ENCODE assay signal across 26 cellular contexts in the genomic region with DNA sequence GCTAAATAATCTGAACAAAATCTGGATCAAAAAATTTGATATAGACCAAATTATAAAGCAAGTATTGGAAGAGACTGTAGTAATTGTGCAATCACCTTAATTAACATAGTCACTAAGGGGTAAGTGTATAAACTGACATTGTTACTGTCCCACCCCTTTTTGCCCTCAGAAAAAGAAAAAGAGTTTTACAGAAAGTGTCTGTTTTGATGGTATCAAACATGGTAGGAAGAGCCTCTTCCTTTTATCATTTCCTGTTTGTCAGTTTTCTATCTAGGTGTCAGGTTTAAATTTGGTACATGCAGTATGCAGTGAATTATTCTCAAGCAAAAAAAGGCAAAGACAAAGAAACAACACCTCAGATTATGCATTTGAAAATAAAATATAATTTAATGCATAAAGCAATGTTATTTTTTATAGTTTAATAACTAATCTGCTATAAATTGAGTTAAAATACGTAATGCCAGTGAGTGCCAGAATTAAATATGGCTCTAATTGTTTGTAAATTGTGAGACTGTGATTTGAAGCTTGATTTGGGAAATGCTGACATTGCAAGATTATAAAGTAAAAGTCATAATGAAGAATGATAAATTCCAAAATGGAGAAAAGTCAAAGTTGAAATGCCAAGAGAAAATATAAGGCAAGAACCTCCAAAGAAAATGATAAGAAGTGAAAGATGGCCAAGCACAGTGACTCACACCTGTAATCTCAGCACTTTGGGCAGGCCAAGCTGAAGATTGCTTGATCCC. TPM values are rescaled to one million over a fixed set of nuclear protein-coding genes. Genes with fewer than 3 reads are reported as not detected.
DNase-seq lines count a peak whose midpoint lies in the region; ATAC-seq, FAIRE-seq and TF ChIP-seq lines count a peak whose summit lies in the region.
"Had no signal": no experiment of that assay in that cellular context is flagged by ENCODE, and none has a peak within 500 bp of the region (broad histone marks: within the 10 kb centered on the region; RNA-seq: fewer than 3 reads in every experiment).

No MANE protein-coding gene starts in this region.

- H3K4me1 ChIP-seq in HepG2 (ENCODE audit: insufficient read depth, low read length) (peaks cover 12% of the 10 kb centered on the region; the same call in 1 of the 2 replicates), right lobe of liver (peaks cover 0 to 7% (median 0%) of the 10 kb centered on the region in 4 donors), IMR-90 (ENCODE audit: control insufficient read depth, insufficient read depth, low read length) (no peaks in the 10 kb centered on the region), K562 (replicated peaks in 1 of 2; ENCODE audit: control insufficient read depth in 2 of 2, insufficient read depth in 2 of 2, low read length in 2 of 2) (no peaks in the 10 kb centered on the region), thymus (ENCODE audit: control insufficient read depth, insufficient read depth, low read length) (peaks cover 2% of the 10 kb centered on the region), kidney (ENCODE audit: control insufficient read depth in 1 of 2, insufficient read depth in 1 of 2, low read depth in 1 of 2, low read length in 2 of 2) (no peaks in the 10 kb centered on the region)
- H3K4me1 ChIP-seq: adrenal gland, SJCRH30 had no signal

- H3K79me2 ChIP-seq in HepG2 (ENCODE audit: insufficient read depth, low read length) (no peaks in the 10 kb centered on the region), K562 (ENCODE audit: control insufficient read depth, insufficient read depth, low read length) (no peaks in the 10 kb centered on the region)

- no peaks in the 10 kb centered on the region for H3K36me3 ChIP-seq in HepG2 (replicated peaks in 1 of 2; ENCODE audit: control insufficient read depth in 1 of 2, insufficient read depth in 2 of 2, low read length in 2 of 2)
- no peaks in the 10 kb centered on the region for H3K36me3 ChIP-seq in right lobe of liver
- H3K36me3 ChIP-seq in IMR-90 (ENCODE audit: control insufficient read depth, insufficient read depth, low read length): no peaks in the 10 kb centered on the region
- H3K36me3 ChIP-seq in K562 (ENCODE audit: control insufficient read depth, insufficient read depth, low read length): no peaks in the 10 kb centered on the region
- H3K36me3 ChIP-seq in thymus (ENCODE audit: control insufficient read depth, insufficient read depth): no peaks in the 10 kb centered on the region
- no peaks in the 10 kb centered on the region for H3K36me3 ChIP-seq in kidney (ENCODE audit: control insufficient read depth in 1 of 2, insufficient read depth in 2 of 2, low read length in 2 of 2)
- H3K36me3 ChIP-seq: adrenal gland, SJCRH30 had no signal

- intact Hi-C loops in HepG2 (cut with micrococcal nuclease; ENCODE audit: unreplicated experiment) (no loop called here), right lobe of liver (cut with DNase I) (no loop called here), IMR-90 (cut with micrococcal nuclease) (no loop called here), K562 (cut with micrococcal nuclease) (no loop called here), kidney (cut with DNase I) (no loop called here)

- H2BK15ac ChIP-seq in IMR-90 (ENCODE audit: low read depth, low read length): no peak overlapping the region

- dilution Hi-C loops in IMR-90 (cut with HindIII; ENCODE audit: low sequenced_read_pairs, unreplicated experiment): no loop called here

- H3K27me3 ChIP-seq in HepG2 (ENCODE audit: control insufficient read depth in 1 of 2, insufficient read depth in 2 of 2, low read length in 2 of 2) (no peaks in the 10 kb centered on the region), right lobe of liver (no peaks in the 10 kb centered on the region), IMR-90 (ENCODE audit: control insufficient read depth, insufficient read depth, low read length) (no peaks in the 10 kb centered on the region), K562 (ENCODE audit: control insufficient read depth in 2 of 2, insufficient read depth in 2 of 2, low read length in 2 of 2) (no peaks in the 10 kb centered on the region), thymus (ENCODE audit: control insufficient read depth, insufficient read depth) (no peaks in the 10 kb centered on the region)
- H3K27me3 ChIP-seq: adrenal gland; BLaER1 treated with 17β-estradiol and CSF1 and Interleukin-3, amounts not matched to agents 10 nM and 100 nM; body of pancreas; SJCRH30 had no signal

- H2AK9ac ChIP-seq in IMR-90 (replicated peaks; ENCODE audit: low read depth, low read length, poor library complexity): no peak overlapping the region

- H2AFZ ChIP-seq in HepG2 (ENCODE audit: low read length) (no peak overlapping the region), IMR-90 (replicated peaks; ENCODE audit: low read length, poor library complexity) (no peak overlapping the region), K562 (ENCODE audit: low read depth, low read length) (no peak overlapping the region)

- TF ChIP-seq EP300 in HepG2 (IDR thresholded peaks at IDR 0.05; ENCODE audit: low read depth in 2 of 2, low read length in 2 of 2) (no peak), HepG2 (CRISPR knock-in tag; IDR thresholded peaks at IDR 0.05; ENCODE audit: borderline replicate concordance) (no peak), K562 (IDR thresholded peaks at IDR 0.05; ENCODE audit: low read length) (no peak)

- no peak overlapping the region for H4K91ac ChIP-seq in IMR-90 (ENCODE audit: insufficient read depth, low read depth, low read length)

- H3K9ac ChIP-seq in HepG2 (ENCODE audit: insufficient read depth, low read depth, low read length): no peak overlapping the region
- H3K9ac ChIP-seq in IMR-90 (ENCODE audit: low read depth, low read length): no peak overlapping the region
- no peak overlapping the region for H3K9ac ChIP-seq in K562 (ENCODE audit: insufficient read depth in 1 of 2, low read depth in 2 of 2, low read length in 2 of 2)
- no peak overlapping the region for H3K9ac ChIP-seq in kidney (ENCODE audit: low read length in 2 of 2)
- H3K9ac ChIP-seq: BLaER1 treated with 17β-estradiol and CSF1 and Interleukin-3, amounts not matched to agents 10 nM and 100 nM had no signal

- H3K4ac ChIP-seq in IMR-90 (ENCODE audit: low read depth, low read length): no peak overlapping the region

- H2AK5ac ChIP-seq in IMR-90 (ENCODE audit: low read depth, low read length): no peak overlapping the region

- H2BK20ac ChIP-seq in IMR-90 (ENCODE audit: low read depth, low read length): no peak overlapping the region

- TF ChIP-seq RAD21 in HepG2 (CRISPR knock-in tag; IDR thresholded peaks at IDR 0.05) (no peak), IMR-90 (IDR thresholded peaks at IDR 0.05; ENCODE audit: low read length) (no peak), K562 (CRISPR knock-in tag; conservative IDR thresholded peaks at IDR 0.05 in 1 of 2, IDR thresholded peaks at IDR 0.05 in 1 of 2) (no peak)

- WGBS in HepG2 (ENCODE audit: low lambda C conversion rate): 4% methylated on average over 1 of the region's 1 CpG
- WGBS in right lobe of liver (ENCODE audit: insufficient coverage, low coverage, low lambda C conversion rate, missing lambda C conversion rate): 92% methylated on average over 1 of the region's 1 CpG
- no CpG with 5 or more reads among the region's 1 CpG for WGBS in IMR-90 (ENCODE audit: extremely low coverage in 2 of 2, insufficient read length in 1 of 2), 2 experiments
- 5% methylated on average over 1 of the region's 1 CpG for WGBS in K562 (ENCODE audit: insufficient coverage, low coverage, missing lambda C conversion rate)
- 92% methylated on average over 1 of the region's 1 CpG for WGBS in thymus

- H4K5ac ChIP-seq in IMR-90 (ENCODE audit: low read depth, low read length): no peak overlapping the region

- ATAC-seq in HepG2 (no peak), right lobe of liver (no peak), IMR-90 (ENCODE audit: low read depth) (no peak), K562 (no peak), GM18861 (IDR thresholded peaks at IDR 0.05; ENCODE audit: unreplicated experiment) (no peak)
- ATAC-seq: body of pancreas had no signal

- H4K8ac ChIP-seq in IMR-90 (ENCODE audit: low read depth in 2 of 2, low read length in 2 of 2): no peak overlapping the region

- in situ Hi-C loops in HepG2 (cut with HindIII; ENCODE audit: extremely low pct_ligation_motif_present, low pct_unique_long_range_greater_than_20kb) (no loop called here), IMR-90 (cut with MboI; ENCODE audit: low sequenced_read_pairs) (no loop called here), K562 (cut with MboI) (no loop called here)

- H4K20me1 ChIP-seq in HepG2 (ENCODE audit: insufficient read depth, low read length): no peaks in the 10 kb centered on the region
- H4K20me1 ChIP-seq in IMR-90 (ENCODE audit: insufficient read depth, low read length): no peaks in the 10 kb centered on the region
- H4K20me1 ChIP-seq in K562 (replicated peaks; ENCODE audit: control insufficient read depth, insufficient read depth, low read length): no peaks in the 10 kb centered on the region
- H4K20me1 ChIP-seq: BLaER1 treated with 17β-estradiol and CSF1 and Interleukin-3, amounts not matched to agents 10 nM and 100 nM had no signal

- CTCF ChIA-PET in HepG2 (lab: Yijun Ruan, JAX; ENCODE audit: low intra/inter-chr PET ratio, low total read pairs) (no interaction called here), IMR-90 (lab: Yijun Ruan, JAX) (no interaction called here), K562 (lab: Yijun Ruan, JAX; ENCODE audit: low intra/inter-chr PET ratio) (no interaction called here)

- no peak overlapping the region for H2BK5ac ChIP-seq in IMR-90 (ENCODE audit: low read depth, low read length, poor library complexity, severe bottlenecking)

- FAIRE-seq in HepG2 (lab: Jason Lieb, UNC) (no peak), K562 (lab: Jason Lieb, UNC) (no peak), kidney (lab: Jason Lieb, UNC) (no peak)
- FAIRE-seq: frontal cortex, TTC549 had no signal

- H2BK120ac ChIP-seq in IMR-90 (ENCODE audit: low read depth, low read length): no peak overlapping the region

- H3K23ac ChIP-seq in IMR-90 (ENCODE audit: low read depth, low read length): no peak overlapping the region

- no peak overlapping the region for H3K14ac ChIP-seq in IMR-90 (replicated peaks; ENCODE audit: low read depth, low read length)

- H3K4me3 ChIP-seq in HepG2 (replicated peaks in 1 of 3; ENCODE audit: insufficient read depth in 1 of 3, low read depth in 2 of 3, low read length in 3 of 3) (no peak overlapping the region), right lobe of liver (no peak overlapping the region), IMR-90 (ENCODE audit: insufficient read depth, low read depth, low read length) (no peak overlapping the region), K562 (no peak overlapping the region), thymus (ENCODE audit: low read length) (no peak overlapping the region), kidney (ENCODE audit: low read length in 2 of 2) (no peak overlapping the region)
- H3K4me3 ChIP-seq: adrenal gland; BLaER1 treated with 17β-estradiol and CSF1 and Interleukin-3, amounts not matched to agents 10 nM and 100 nM; body of pancreas; lung; SJCRH30 had no signal

- TF ChIP-seq CTCF in HepG2 (CRISPR knock-in tag; IDR thresholded peaks at IDR 0.05): no peak
- no peak for TF ChIP-seq CTCF in right lobe of liver (IDR thresholded peaks at IDR 0.05)
- TF ChIP-seq CTCF in IMR-90 (conservative IDR thresholded peaks at IDR 0.05; ENCODE audit: low read depth, low read length): no peak
- TF ChIP-seq CTCF in K562 (IDR thresholded peaks at IDR 0.05 in 2 of 3, conservative IDR thresholded peaks at IDR 0.05 in 1 of 3; ENCODE audit: insufficient read depth in 2 of 3, low read depth in 1 of 3, low read length in 3 of 3): no peak
- no peak for TF ChIP-seq CTCF in kidney (IDR thresholded peaks at IDR 0.05; ENCODE audit: borderline replicate concordance, extremely low read depth, insufficient read depth)

- TF ChIP-seq POLR2A in HepG2 (IDR thresholded peaks at IDR 0.05; ENCODE audit: insufficient read depth in 1 of 2, low read depth in 2 of 2, low read length in 2 of 2) (no peak), right lobe of liver (IDR thresholded peaks at IDR 0.05) (no peak), IMR-90 (IDR thresholded peaks at IDR 0.05; ENCODE audit: low read depth, low read length) (no peak), K562 (conservative IDR thresholded peaks at IDR 0.05) (no peak), erythroblast (IDR thresholded peaks at IDR 0.05; ENCODE audit: low read length) (no peak)

- H3K79me1 ChIP-seq in IMR-90 (ENCODE audit: low read depth in 1 of 2, low read length in 2 of 2): no peaks in the 10 kb centered on the region

- H3K18ac ChIP-seq in IMR-90 (ENCODE audit: low read depth, low read length): no peak overlapping the region

- H3K9me1 ChIP-seq in IMR-90 (ENCODE audit: insufficient read depth, low read length) (no peaks in the 10 kb centered on the region), K562 (ENCODE audit: control insufficient read depth, insufficient read depth, low read length) (no peaks in the 10 kb centered on the region)

- H3K27ac ChIP-seq in HepG2 (ENCODE audit: extremely low read length, insufficient read depth, low read length): no peak overlapping the region
- no peak overlapping the region for H3K27ac ChIP-seq in right lobe of liver
- no peak overlapping the region for H3K27ac ChIP-seq in IMR-90 (ENCODE audit: insufficient read depth, low read length)
- H3K27ac ChIP-seq in K562 (ENCODE audit: extremely low read depth, low read depth, low read length): no peak overlapping the region
- H3K27ac ChIP-seq in thymus (ENCODE audit: low read depth): peak overlapping the region; percentile 59
- no peak overlapping the region for H3K27ac ChIP-seq in kidney (ENCODE audit: low read depth in 2 of 2, low read length in 2 of 2)
- H3K27ac ChIP-seq: adrenal gland; BLaER1 treated with 17β-estradiol and CSF1 and Interleukin-3, amounts not matched to agents 10 nM and 100 nM; body of pancreas; SJCRH30 had no signal

- DNase-seq in HepG2 (ENCODE audit: low spot score): no peak
- DNase-seq in right lobe of liver: no peak
- no peak for DNase-seq in IMR-90
- no peak for DNase-seq in K562 (ENCODE audit: extremely low read depth in 1 of 4, low spot score in 3 of 4)
- no peak for DNase-seq in erythroblast (lab: John Stamatoyannopoulos, UW)
- no peak for DNase-seq in kidney
- DNase-seq: activated effector memory CD4-positive, alpha-beta T cell treated with Interleukin-2 at 50 U/mL for 16 hours; adrenal gland; body of pancreas; Calu3; cerebellar nuclear complex; DMS79; GDM1; NCI-H1092 treated with DMSO at 0.1 percent for 48 hours; NCI-H187; NCI-H510A; nephron progenitor cell; SJCRH30; stimulated activated CD4-positive, alpha-beta T cell treated with anti-CD3 and anti-CD28 coated beads, Interleukin-4, amount 100 ng/mL, for 24 hours; trophoblast cell had no signal

- peaks cover 12% of the 10 kb centered on the region; the same call in 1 of the 2 replicates for H3K9me3 ChIP-seq in HepG2 (ENCODE audit: low read length)
- no peaks in the 10 kb centered on the region for H3K9me3 ChIP-seq in right lobe of liver
- no peaks in the 10 kb centered on the region; the same call in 1 of the 2 replicates for H3K9me3 ChIP-seq in IMR-90 (ENCODE audit: control insufficient read depth, insufficient read depth, low read length)
- H3K9me3 ChIP-seq in K562 (replicated peaks; ENCODE audit: control insufficient read depth, insufficient read depth, low read depth, low read length): no peaks in the 10 kb centered on the region
- H3K9me3 ChIP-seq in thymus (ENCODE audit: control insufficient read depth): no peaks in the 10 kb centered on the region
- H3K9me3 ChIP-seq in kidney (ENCODE audit: control insufficient read depth in 1 of 2, low read length in 2 of 2): peaks cover 0 to 9% of the 10 kb centered on the region in 2 donors

- POLR2A ChIA-PET in HepG2 (lab: Yijun Ruan, JAX): no interaction called here
- POLR2A ChIA-PET in IMR-90 (lab: Charles Lee; ENCODE audit: unreplicated experiment): no interaction called here
- POLR2A ChIA-PET in K562 (lab: Yijun Ruan, JAX): no interaction called here

- BruUV-seq in HepG2 (replicated peaks; lab: Mats Ljungman, UMichigan): no TSS peak
- no TSS peak for BruUV-seq in IMR-90 (replicated peaks; lab: Mats Ljungman, UMichigan)
- BruUV-seq in K562 (replicated peaks; lab: Mats Ljungman, UMichigan): no TSS peak

- H3K4me2 ChIP-seq in HepG2 (ENCODE audit: low read depth, low read length) (no peak overlapping the region), IMR-90 (ENCODE audit: low read depth, low read length) (no peak overlapping the region), K562 (ENCODE audit: insufficient read depth, low read length) (no peak overlapping the region)

- H3K56ac ChIP-seq in IMR-90 (ENCODE audit: extremely low read depth, insufficient read depth, low read length): no peak overlapping the region

RNA-seq across cellular contexts. Expression of a gene that starts 30.3 kb away (rescaled TPM):
- 29.5 and 32.3 TPM in 2 replicates for total RNA-seq in HepG2 (2016; rRNA removed; fragmentation: Illumina TruSeq; extraction: Trizol)
- 23.4 and 25.5 TPM in 2 replicates for total RNA-seq in HepG2 (2016; cell fraction: cytosol; rRNA removed; fragmentation: Illumina TruSeq; extraction: Trizol; ENCODE audit: low read depth)
- 28.5 and 32.7 TPM in 2 replicates for total RNA-seq in HepG2 (2016; cell fraction: insoluble cytoplasmic fraction; rRNA removed; fragmentation: Illumina TruSeq; extraction: Trizol)
- total RNA-seq in HepG2 (2016; cell fraction: membrane; rRNA removed; fragmentation: Illumina TruSeq; extraction: Trizol): 20.9 and 22.7 TPM in 2 replicates
- 17.1 and 18.8 TPM in 2 replicates for total RNA-seq in HepG2 (2016; cell fraction: nucleus; rRNA removed; fragmentation: Illumina TruSeq; extraction: Trizol)
- polyA plus RNA-seq in HepG2 (2011; rRNA removed): 19.9 and 22.1 TPM in 2 replicates
- polyA plus RNA-seq in HepG2 (2011; cell fraction: cytosol; rRNA removed): 11.6 and 16.4 TPM in 2 replicates
- polyA plus RNA-seq in HepG2 (2011; cell fraction: nucleus; rRNA removed): 8.8 and 11.8 TPM in 2 replicates
- 30.2 and 38.8 TPM in 2 replicates for polyA plus RNA-seq in HepG2 (2012)
- polyA plus RNA-seq in HepG2 (2016; cell fraction: cytosol; fragmentation: Illumina TruSeq; extraction: Trizol; ENCODE audit: low read depth): 28.3 and 32.3 TPM in 2 replicates
- 43.4 and 48.7 TPM in 2 replicates for polyA plus RNA-seq in HepG2 (2016; cell fraction: insoluble cytoplasmic fraction; fragmentation: Illumina TruSeq; extraction: Trizol; ENCODE audit: low read depth)
- polyA plus RNA-seq in HepG2 (2016; cell fraction: membrane; fragmentation: Illumina TruSeq; extraction: Trizol; ENCODE audit: low read depth): 26.3 and 29.5 TPM in 2 replicates
- 35.4 and 35.6 TPM in 2 replicates for polyA plus RNA-seq in HepG2 (2016; cell fraction: nucleus; fragmentation: Illumina TruSeq; extraction: Trizol; ENCODE audit: insufficient read depth, low read depth)
- polyA minus RNA-seq in HepG2 (2011; rRNA and poly(A)+ RNA removed; ENCODE audit: low replicate concordance): 3.6 and 5.0 TPM in 2 replicates
- polyA minus RNA-seq in HepG2 (2011; cell fraction: cytosol; rRNA and poly(A)+ RNA removed): 4.6 and 9.9 TPM in 2 replicates
- polyA minus RNA-seq in HepG2 (2011; cell fraction: nucleus; rRNA and poly(A)+ RNA removed): 43.8 and 44.0 TPM in 2 replicates
- 10 to 100 TPM in 5 of 6 experiments, 1 to 10 TPM in 1; 9.5 to 16.9 (median 12.2) TPM for total RNA-seq in right lobe of liver
- 1.6 and 2.8 TPM in 2 replicates for total RNA-seq in IMR-90 (2012; rRNA removed)
- 16.0 and 18.3 TPM in 2 replicates for polyA plus RNA-seq in IMR-90 (2012; rRNA removed)
- polyA plus RNA-seq in IMR-90 (2012; cell fraction: cytosol; rRNA removed): 12.5 and 15.4 TPM in 2 replicates
- polyA plus RNA-seq in IMR-90 (2012; cell fraction: nucleus; rRNA removed; ENCODE audit: low replicate concordance): 3.4 and 11.0 TPM in 2 replicates
- total RNA-seq in K562 (2011; cell fraction: chromatin; rRNA removed; ENCODE audit: low replicate concordance): 10.8 and 42.1 TPM in 2 replicates
- 8.3 and 11.2 TPM in 2 replicates for total RNA-seq in K562 (2011; cell fraction: nucleolus; rRNA removed)
- total RNA-seq in K562 (2011; cell fraction: nucleoplasm; rRNA removed): 22.1 and 38.3 TPM in 2 replicates
- total RNA-seq in K562 (2014; rRNA removed): 15.9 and 18.0 TPM in 2 replicates
- 52.9 and 57.6 TPM in 2 replicates for total RNA-seq in K562 (2014; rRNA removed; fragmentation: Illumina TruSeq; extraction: Trizol)
- total RNA-seq in K562 (2015; rRNA removed; fragmentation: Illumina TruSeq; extraction: Trizol): 35.6 and 40.3 TPM in 2 replicates
- 38.8 and 42.9 TPM in 2 replicates for total RNA-seq in K562 (2021)
- polyA plus RNA-seq in K562 (2011; rRNA removed): 58.5 and 74.6 TPM in 2 replicates
- polyA plus RNA-seq in K562 (2011; cell fraction: cytosol; rRNA removed): 12.2 and 20.4 TPM in 2 replicates
- polyA plus RNA-seq in K562 (2011; cell fraction: nucleus; rRNA removed): 15.2 and 25.7 TPM in 2 replicates
- polyA plus RNA-seq in K562 (2012): 41.7 and 73.9 TPM in 2 replicates
- polyA plus RNA-seq in K562 (2014; fragmentation: Illumina TruSeq; extraction: Trizol): 19.8 and 44.7 TPM in 2 replicates
- 10 to 100 TPM; 48.9 to 56.8 TPM for polyA plus RNA-seq in K562 (2014; fragmentation: Nextera tagmentation; extraction: Ambion mirVana)
- polyA plus RNA-seq in K562 (2014; rRNA removed): 50.9 and 59.0 TPM in 2 replicates
- 12.4 and 13.6 TPM in 2 replicates for polyA minus RNA-seq in K562 (2011; rRNA and poly(A)+ RNA removed)
- polyA minus RNA-seq in K562 (2011; cell fraction: cytosol; rRNA and poly(A)+ RNA removed): 8.9 and 13.5 TPM in 2 replicates
- polyA minus RNA-seq in K562 (2011; cell fraction: nucleus; rRNA and poly(A)+ RNA removed): 34.2 and 50.4 TPM in 2 replicates
- 51.7 TPM for polyA plus RNA-seq in thymus
- total RNA-seq in kidney: 20.0 TPM
- polyA plus RNA-seq in kidney (ENCODE audit: insufficient read depth, low read depth, low replicate concordance): 71.0 TPM
